In genomic region chr14:100732766-100733100, GRCh38 we compare ENCODE assay signal across 30 cellular contexts. TPM values are rescaled to one million over a fixed set of nuclear protein-coding genes. Genes with fewer than 3 reads are reported as not detected.
"Had no signal": no experiment of that assay in that cellular context is flagged by ENCODE, and none has a peak within 500 bp of the region (broad histone marks: within the 10 kb centered on the region; RNA-seq: fewer than 3 reads in every experiment).

No MANE protein-coding gene starts in this region.

- H3K9me3 ChIP-seq: gastrocnemius medialis, ovary, right atrium auricular region, testis, tibial artery, upper lobe of left lung had no signal

- H3K4me1 Mint-ChIP-seq: naive thymus-derived CD4-positive, alpha-beta T cell; stimulated activated memory B cell treated with anti-CD40 and anti-IgM and Interleukin-4, amounts not matched to agents 10 μg/mL and 1 μg/mL and 100 μg/mL, for 72 hours had no signal

- H3K27ac ChIP-seq: epithelial cell of prostate, gastrocnemius medialis, ovary, right atrium auricular region, testis, tibial artery, upper lobe of left lung had no signal

- H3K4me3 ChIP-seq: gastrocnemius medialis, ovary, right atrium auricular region, testis, tibial artery, upper lobe of left lung had no signal

- H3K36me3 Mint-ChIP-seq: naive thymus-derived CD4-positive, alpha-beta T cell; stimulated activated memory B cell treated with anti-CD40 and anti-IgM and Interleukin-4, amounts not matched to agents 10 μg/mL and 1 μg/mL and 100 μg/mL, for 72 hours had no signal

- H3K4me1 ChIP-seq: gastrocnemius medialis, right atrium auricular region, testis, tibial artery, upper lobe of left lung had no signal

- H3K27me3 ChIP-seq: ovary, testis had no signal

- DNase-seq: caudate nucleus; cerebellar nuclear complex; cortex of kidney; foreskin fibroblast; gastrocnemius medialis; head of caudate nucleus; mesenchymal stem cell; midbrain; naive thymus-derived CD4-positive, alpha-beta T cell; nucleus accumbens; stimulated activated CD4-positive, alpha-beta T cell treated with anti-CD3 and anti-CD28 coated beads, Interleukin-4, amount 100 ng/mL, for 4 hours; stimulated activated naive CD8-positive, alpha-beta T cell treated with anti-CD3 and anti-CD28 coated beads, Interleukin-15, Interleukin-2, amounts not matched to agents 100 U/mL and 50 U/mL, for 24 hours; substantia nigra; testis; upper lobe of left lung had no signal

- H3K4me3 Mint-ChIP-seq: naive thymus-derived CD4-positive, alpha-beta T cell; stimulated activated memory B cell treated with anti-CD40 and anti-IgM and Interleukin-4, amounts not matched to agents 10 μg/mL and 1 μg/mL and 100 μg/mL, for 72 hours had no signal

- ATAC-seq: esophagus mucosa; gastrocnemius medialis; left lobe of liver; naive thymus-derived CD4-positive, alpha-beta T cell; sciatic nerve; stimulated activated memory B cell treated with anti-CD40 and anti-IgM and Interleukin-4, amounts not matched to agents 10 μg/mL and 1 μg/mL and 100 μg/mL, for 72 hours; stimulated activated naive CD8-positive, alpha-beta T cell treated with anti-CD3 and anti-CD28 coated beads, Interleukin-15, Interleukin-2, amounts not matched to agents 100 U/mL and 50 U/mL, for 24 hours had no signal

- H3K9me3 Mint-ChIP-seq: naive thymus-derived CD4-positive, alpha-beta T cell; neural crest cell; stimulated activated memory B cell treated with anti-CD40 and anti-IgM and Interleukin-4, amounts not matched to agents 10 μg/mL and 1 μg/mL and 100 μg/mL, for 72 hours had no signal

- H3K36me3 ChIP-seq: gastrocnemius medialis, ovary, right atrium auricular region, tibial artery, upper lobe of left lung had no signal

- H3K27ac Mint-ChIP-seq: stimulated activated memory B cell treated with anti-CD40 and anti-IgM and Interleukin-4, amounts not matched to agents 10 μg/mL and 1 μg/mL and 100 μg/mL, for 72 hours had no signal

RNA-seq across cellular contexts. Expression of gene DLK1, which starts 6.0 kb away (rescaled TPM):
- total RNA-seq: dermis microvascular lymphatic vessel endothelial cell; glomerular endothelial cell; lower leg skin; lung microvascular endothelial cell; naive thymus-derived CD4-positive, alpha-beta T cell; pulmonary artery endothelial cell; right atrium auricular region had no signal
- polyA plus RNA-seq: keratinocyte; naive thymus-derived CD4-positive, alpha-beta T cell had no signal
